In genomic region chr17:52233176-52233575, GRCh38 we compare ENCODE assay signal across 22 cellular contexts.
"Had no signal": no experiment of that assay in that cellular context is flagged by ENCODE, and none has a peak within 500 bp of the region (broad histone marks: within the 10 kb centered on the region; RNA-seq: fewer than 3 reads in every experiment).

No MANE protein-coding gene starts in this region.

- H3K4me2 ChIP-seq: KMS-11 had no signal

- H3K27ac ChIP-seq: KMS-11 had no signal

- DNase-seq: activated CD4-positive, alpha-beta T cell treated with anti-CD3 and anti-CD28 coated beads for 48 hours; activated CD4-positive, alpha-beta T cell treated with anti-CD3 and anti-CD28 coated beads, Interleukin-2, amount 50 U/mL, for 4 hours; activated CD4-positive, CD25-positive, alpha-beta regulatory T cell treated with anti-CD3 and anti-CD28 coated beads, Interleukin-2, amount 50 U/mL, for 72 hours; activated CD8-positive, alpha-beta T cell treated with anti-CD3 and anti-CD28 coated beads, Interleukin-2, amount 10 ng/mL, durations not matched to agents 7 days and 5 days; activated effector memory CD4-positive, alpha-beta T cell treated with Interleukin-2 at 50 U/mL for 16 hours; activated naive CD4-positive, alpha-beta T cell; activated T-cell treated with anti-CD3 and anti-CD28 coated beads, Interleukin-2, amount 50 U/mL, for 24 hours; aorta; NCI-H1092; NCI-H1417; NCI-H1930; NCI-H2171; NCI-H2227 treated with DMSO at 0.1 percent for 48 hours; NCI-H446 treated with DMSO at 0.1 percent for 48 hours; NCI-H526; NCI-H774; OCI-M1; RPMI8226; SHP77 had no signal

- ATAC-seq: activated CD8-positive, alpha-beta T cell treated with anti-CD3 and anti-CD28 coated beads, Interleukin-2, amount 10 ng/mL, durations not matched to agents 7 days and 5 days; Panc1; WTC11 had no signal
